ENCODE assay signal across 1 cellular context in the genomic region with DNA sequence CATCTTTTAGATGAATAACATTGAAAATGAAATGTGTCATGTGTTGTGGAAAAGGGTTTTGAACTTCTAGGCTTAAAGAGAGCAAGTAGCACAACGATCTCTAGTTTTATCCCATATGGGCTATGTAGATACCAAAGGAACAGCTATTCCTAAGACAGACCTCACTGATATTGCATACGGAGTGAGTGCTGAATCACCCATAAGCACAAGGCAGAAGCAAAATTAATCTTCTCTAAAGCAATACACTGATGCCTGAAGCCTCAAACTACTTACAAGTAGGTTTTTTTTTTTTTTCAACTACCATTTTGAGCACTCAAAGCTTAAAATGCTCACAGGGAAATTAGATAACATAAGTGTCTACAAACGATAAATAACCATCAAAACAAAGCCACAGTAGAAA.
TF ChIP-seq lines count a peak whose summit lies in the region.

No MANE protein-coding gene starts in this region.

TF ChIP-seq in K562, 482 proteins besides CTCF, POLR2A, EP300 and RAD21 (continued from another document):
- TF ChIP-seq ZNF232 (CRISPR knock-in tag; IDR thresholded peaks at IDR 0.05), result no peak
- TF ChIP-seq ZBTB7A (IDR thresholded peaks at IDR 0.05; ENCODE audit: borderline replicate concordance, control insufficient read depth, low read depth, low read length), result no peak
- TF ChIP-seq MECOM (CRISPR knock-in tag; IDR thresholded peaks at IDR 0.05), result no peak
- TF ChIP-seq, protein P1, sequence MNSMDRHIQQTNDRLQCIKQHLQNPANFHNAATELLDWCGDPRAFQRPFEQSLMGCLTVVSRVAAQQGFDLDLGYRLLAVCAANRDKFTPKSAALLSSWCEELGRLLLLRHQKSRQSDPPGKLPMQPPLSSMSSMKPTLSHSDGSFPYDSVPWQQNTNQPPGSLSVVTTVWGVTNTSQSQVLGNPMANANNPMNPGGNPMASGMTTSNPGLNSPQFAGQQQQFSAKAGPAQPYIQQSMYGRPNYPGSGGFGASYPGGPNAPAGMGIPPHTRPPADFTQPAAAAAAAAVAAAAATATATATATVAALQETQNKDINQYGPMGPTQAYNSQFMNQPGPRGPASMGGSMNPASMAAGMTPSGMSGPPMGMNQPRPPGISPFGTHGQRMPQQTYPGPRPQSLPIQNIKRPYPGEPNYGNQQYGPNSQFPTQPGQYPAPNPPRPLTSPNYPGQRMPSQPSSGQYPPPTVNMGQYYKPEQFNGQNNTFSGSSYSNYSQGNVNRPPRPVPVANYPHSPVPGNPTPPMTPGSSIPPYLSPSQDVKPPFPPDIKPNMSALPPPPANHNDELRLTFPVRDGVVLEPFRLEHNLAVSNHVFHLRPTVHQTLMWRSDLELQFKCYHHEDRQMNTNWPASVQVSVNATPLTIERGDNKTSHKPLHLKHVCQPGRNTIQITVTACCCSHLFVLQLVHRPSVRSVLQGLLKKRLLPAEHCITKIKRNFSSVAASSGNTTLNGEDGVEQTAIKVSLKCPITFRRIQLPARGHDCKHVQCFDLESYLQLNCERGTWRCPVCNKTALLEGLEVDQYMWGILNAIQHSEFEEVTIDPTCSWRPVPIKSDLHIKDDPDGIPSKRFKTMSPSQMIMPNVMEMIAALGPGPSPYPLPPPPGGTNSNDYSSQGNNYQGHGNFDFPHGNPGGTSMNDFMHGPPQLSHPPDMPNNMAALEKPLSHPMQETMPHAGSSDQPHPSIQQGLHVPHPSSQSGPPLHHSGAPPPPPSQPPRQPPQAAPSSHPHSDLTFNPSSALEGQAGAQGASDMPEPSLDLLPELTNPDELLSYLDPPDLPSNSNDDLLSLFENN (IDR thresholded peaks at IDR 0.05; ENCODE audit: low read depth in 2 of 2, low read length in 2 of 2), result no peak
- no peak for TF ChIP-seq GABPA (tag; conservative IDR thresholded peaks at IDR 0.05; ENCODE audit: low read depth)
- TF ChIP-seq SPI1 (IDR thresholded peaks at IDR 0.05; ENCODE audit: borderline replicate concordance, low read depth, low read length), result no peak
- TF ChIP-seq ZNF282 (CRISPR knock-in tag; IDR thresholded peaks at IDR 0.05), result no peak
- no peak for TF ChIP-seq KAT7 (CRISPR knock-in tag; IDR thresholded peaks at IDR 0.05; ENCODE audit: borderline replicate concordance)
- TF ChIP-seq ELF1 (tag; IDR thresholded peaks at IDR 0.05), result no peak
- TF ChIP-seq SP2 (IDR thresholded peaks at IDR 0.05; ENCODE audit: extremely low read depth, low read depth, low read length, poor library complexity, severe bottlenecking), result no peak
- no peak for TF ChIP-seq ZNF445 (CRISPR knock-in tag; IDR thresholded peaks at IDR 0.05; ENCODE audit: low read depth)
- TF ChIP-seq HMG20B (CRISPR knock-in tag; IDR thresholded peaks at IDR 0.05), result no peak
- no peak for TF ChIP-seq ILF3 (IDR thresholded peaks at IDR 0.05; ENCODE audit: borderline replicate concordance)
- no peak for TF ChIP-seq MCM2 (IDR thresholded peaks at IDR 0.05; ENCODE audit: low read depth)
- TF ChIP-seq, protein P2, sequence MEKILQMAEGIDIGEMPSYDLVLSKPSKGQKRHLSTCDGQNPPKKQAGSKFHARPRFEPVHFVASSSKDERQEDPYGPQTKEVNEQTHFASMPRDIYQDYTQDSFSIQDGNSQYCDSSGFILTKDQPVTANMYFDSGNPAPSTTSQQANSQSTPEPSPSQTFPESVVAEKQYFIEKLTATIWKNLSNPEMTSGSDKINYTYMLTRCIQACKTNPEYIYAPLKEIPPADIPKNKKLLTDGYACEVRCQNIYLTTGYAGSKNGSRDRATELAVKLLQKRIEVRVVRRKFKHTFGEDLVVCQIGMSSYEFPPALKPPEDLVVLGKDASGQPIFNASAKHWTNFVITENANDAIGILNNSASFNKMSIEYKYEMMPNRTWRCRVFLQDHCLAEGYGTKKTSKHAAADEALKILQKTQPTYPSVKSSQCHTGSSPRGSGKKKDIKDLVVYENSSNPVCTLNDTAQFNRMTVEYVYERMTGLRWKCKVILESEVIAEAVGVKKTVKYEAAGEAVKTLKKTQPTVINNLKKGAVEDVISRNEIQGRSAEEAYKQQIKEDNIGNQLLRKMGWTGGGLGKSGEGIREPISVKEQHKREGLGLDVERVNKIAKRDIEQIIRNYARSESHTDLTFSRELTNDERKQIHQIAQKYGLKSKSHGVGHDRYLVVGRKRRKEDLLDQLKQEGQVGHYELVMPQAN (IDR thresholded peaks at IDR 0.05; ENCODE audit: borderline replicate concordance), result no peak
- no peak for TF ChIP-seq FOXP1 (CRISPR knock-in tag; IDR thresholded peaks at IDR 0.05)
- TF ChIP-seq, protein P3, sequence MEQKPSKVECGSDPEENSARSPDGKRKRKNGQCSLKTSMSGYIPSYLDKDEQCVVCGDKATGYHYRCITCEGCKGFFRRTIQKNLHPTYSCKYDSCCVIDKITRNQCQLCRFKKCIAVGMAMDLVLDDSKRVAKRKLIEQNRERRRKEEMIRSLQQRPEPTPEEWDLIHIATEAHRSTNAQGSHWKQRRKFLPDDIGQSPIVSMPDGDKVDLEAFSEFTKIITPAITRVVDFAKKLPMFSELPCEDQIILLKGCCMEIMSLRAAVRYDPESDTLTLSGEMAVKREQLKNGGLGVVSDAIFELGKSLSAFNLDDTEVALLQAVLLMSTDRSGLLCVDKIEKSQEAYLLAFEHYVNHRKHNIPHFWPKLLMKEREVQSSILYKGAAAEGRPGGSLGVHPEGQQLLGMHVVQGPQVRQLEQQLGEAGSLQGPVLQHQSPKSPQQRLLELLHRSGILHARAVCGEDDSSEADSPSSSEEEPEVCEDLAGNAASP (IDR thresholded peaks at IDR 0.05), result no peak
- TF ChIP-seq SMARCC2 (IDR thresholded peaks at IDR 0.05; ENCODE audit: low read depth), result peak; percentile 48; the same call in 1 of the 2 replicates
- TF ChIP-seq, protein P4, sequence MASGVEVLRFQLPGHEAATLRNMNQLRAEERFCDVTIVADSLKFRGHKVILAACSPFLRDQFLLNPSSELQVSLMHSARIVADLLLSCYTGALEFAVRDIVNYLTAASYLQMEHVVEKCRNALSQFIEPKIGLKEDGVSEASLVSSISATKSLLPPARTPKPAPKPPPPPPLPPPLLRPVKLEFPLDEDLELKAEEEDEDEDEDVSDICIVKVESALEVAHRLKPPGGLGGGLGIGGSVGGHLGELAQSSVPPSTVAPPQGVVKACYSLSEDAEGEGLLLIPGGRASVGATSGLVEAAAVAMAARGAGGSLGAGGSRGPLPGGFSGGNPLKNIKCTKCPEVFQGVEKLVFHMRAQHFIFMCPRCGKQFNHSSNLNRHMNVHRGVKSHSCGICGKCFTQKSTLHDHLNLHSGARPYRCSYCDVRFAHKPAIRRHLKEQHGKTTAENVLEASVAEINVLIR (CRISPR knock-in tag; IDR thresholded peaks at IDR 0.05), result no peak
- TF ChIP-seq ARID2 (IDR thresholded peaks at IDR 0.05), result no peak
- TF ChIP-seq NFE2 (IDR thresholded peaks at IDR 0.05; ENCODE audit: low read depth), result peak; percentile 87
- TF ChIP-seq TARDBP (IDR thresholded peaks at IDR 0.05), result no peak
- peak; percentile 23 to 63; a peak in 3 of 4 replicates for TF ChIP-seq TRIM24 (IDR thresholded peaks at IDR 0.05)
- TF ChIP-seq, protein P5, sequence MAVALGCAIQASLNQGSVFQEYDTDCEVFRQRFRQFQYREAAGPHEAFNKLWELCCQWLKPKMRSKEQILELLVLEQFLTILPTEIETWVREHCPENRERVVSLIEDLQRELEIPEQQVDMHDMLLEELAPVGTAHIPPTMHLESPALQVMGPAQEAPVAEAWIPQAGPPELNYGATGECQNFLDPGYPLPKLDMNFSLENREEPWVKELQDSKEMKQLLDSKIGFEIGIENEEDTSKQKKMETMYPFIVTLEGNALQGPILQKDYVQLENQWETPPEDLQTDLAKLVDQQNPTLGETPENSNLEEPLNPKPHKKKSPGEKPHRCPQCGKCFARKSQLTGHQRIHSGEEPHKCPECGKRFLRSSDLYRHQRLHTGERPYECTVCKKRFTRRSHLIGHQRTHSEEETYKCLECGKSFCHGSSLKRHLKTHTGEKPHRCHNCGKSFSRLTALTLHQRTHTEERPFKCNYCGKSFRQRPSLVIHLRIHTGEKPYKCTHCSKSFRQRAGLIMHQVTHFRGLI (CRISPR knock-in tag; IDR thresholded peaks at IDR 0.05), result no peak
- peak; percentile 57; the same call in 1 of the 2 replicates for TF ChIP-seq SOX6 (IDR thresholded peaks at IDR 0.05)
- TF ChIP-seq NR1H2 (CRISPR knock-in tag; IDR thresholded peaks at IDR 0.05), result no peak
- peak in 1 of 2 experiments; percentile 37; a peak in 1 of 4 replicates for TF ChIP-seq RCOR1 (IDR thresholded peaks at IDR 0.05; ENCODE audit: borderline replicate concordance in 1 of 2, low read depth in 2 of 2, low read length in 2 of 2)
- no peak for TF ChIP-seq ZNF57 (CRISPR knock-in tag; IDR thresholded peaks at IDR 0.05)
- no peak for TF ChIP-seq RBM34 (IDR thresholded peaks at IDR 0.05; ENCODE audit: borderline replicate concordance, insufficient read depth, low read length)
- no peak for TF ChIP-seq ZNF174 (CRISPR knock-in tag; IDR thresholded peaks at IDR 0.05)
- no peak for TF ChIP-seq GTF2A2 (tag; IDR thresholded peaks at IDR 0.05)
- no peak for TF ChIP-seq CHCHD3 (CRISPR knock-in tag; IDR thresholded peaks at IDR 0.05)
